17 cellular contexts compared by ENCODE assay signal in the genomic region with DNA sequence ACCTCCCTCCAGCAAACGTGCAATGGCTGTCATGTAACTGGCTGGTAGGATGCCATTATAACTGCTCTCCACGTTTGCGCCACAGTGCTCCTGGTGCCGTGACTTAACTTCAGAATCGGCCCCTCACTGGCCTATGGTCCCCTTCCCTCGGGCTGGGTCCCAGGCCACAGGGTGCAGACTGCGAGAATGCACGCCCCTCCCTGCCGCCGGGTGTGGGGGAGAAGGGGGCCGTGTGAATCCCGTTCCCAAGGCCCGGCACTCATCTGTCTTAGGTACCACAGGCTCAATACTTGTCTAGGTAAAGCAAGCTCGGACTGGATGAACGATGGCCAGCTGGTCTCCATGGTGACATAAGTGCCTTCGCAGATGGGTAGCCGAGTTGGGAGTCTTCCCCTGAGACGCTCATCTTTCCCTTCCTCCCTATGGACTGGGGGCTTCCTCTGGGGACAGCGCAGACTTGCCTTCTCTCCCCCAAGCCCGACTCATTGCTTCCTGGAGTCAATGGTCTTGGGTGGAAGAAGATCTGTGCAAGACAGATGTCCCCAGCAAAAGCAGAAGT.
DNase-seq lines count a peak whose midpoint lies in the region; TF ChIP-seq lines count a peak whose summit lies in the region.
"Had no signal": no experiment of that assay in that cellular context is flagged by ENCODE, and none has a peak within 500 bp of the region (broad histone marks: within the 10 kb centered on the region; RNA-seq: fewer than 3 reads in every experiment).

No MANE protein-coding gene starts in this region.

- H3K4me1 ChIP-seq in parathyroid adenoma = peaks cover 30% of the 10 kb centered on the region
- H3K4me1 ChIP-seq: A549 had no signal

- TF ChIP-seq CTCF in NB4 (IDR thresholded peaks at IDR 0.05; ENCODE audit: low read depth, low read length) (no peak), parathyroid adenoma (IDR thresholded peaks at IDR 0.05) (no peak)

- H3K4me3 ChIP-seq in NB4 (ENCODE audit: low read depth, low read length) (no peak overlapping the region), parathyroid adenoma (ENCODE audit: low read depth, low read length) (no peak overlapping the region)
- H3K4me3 ChIP-seq: A549 had no signal

- DNase-seq in NCI-H2227 (lab: John Stamatoyannopoulos, UW; ENCODE audit: unreplicated experiment) = peak; percentile 5
- no peak for DNase-seq in NCI-H2227 treated with DMSO at 0.1 percent for 48 hours (lab: John Stamatoyannopoulos, UW)
- DNase-seq in NB4 (ENCODE audit: low read depth) = peak; percentile 6
- DNase-seq in NCI-H524 (lab: John Stamatoyannopoulos, UW) = peak; percentile 95 to 98
- no peak for DNase-seq in T-helper 9 cell
- DNase-seq in activated CD4-positive, alpha-beta T cell treated with anti-CD3 and anti-CD28 coated beads, Interleukin-2, amount 50 U/mL, for 48 hours = no peak
- DNase-seq in stimulated activated CD8-positive, alpha-beta memory T cell treated with anti-CD3 and anti-CD28 coated beads, Interleukin-4, amount 100 ng/mL, for 48 hours = no peak
- DNase-seq: COR-L47, GF-D8, KBM-7, NCI-H1930, NCI-H226, NCI-H526 treated with DMSO at 0.1 percent for 48 hours, T-cell, T1000 had no signal

- H3K9ac ChIP-seq in parathyroid adenoma = no peak overlapping the region

- no peaks in the 10 kb centered on the region for H3K36me3 ChIP-seq in parathyroid adenoma (ENCODE audit: control insufficient read depth, insufficient read depth, low read length)

- no peaks in the 10 kb centered on the region for H3K27me3 ChIP-seq in parathyroid adenoma (ENCODE audit: control insufficient read depth, insufficient read depth, low read length)

- H2AFZ ChIP-seq in parathyroid adenoma = no peak overlapping the region

- H3K9me3 ChIP-seq in parathyroid adenoma (ENCODE audit: control insufficient read depth, low read length) = no peaks in the 10 kb centered on the region
- H3K9me3 ChIP-seq: A549 had no signal

- no peak for TF ChIP-seq POLR2A in NB4 (IDR thresholded peaks at IDR 0.05; ENCODE audit: extremely low read depth, insufficient read length)

- no peak overlapping the region for H3K4me2 ChIP-seq in parathyroid adenoma (ENCODE audit: low read length)
- H3K4me2 ChIP-seq: A549 had no signal

- peak overlapping the region; percentile 93 for H3K27ac ChIP-seq in parathyroid adenoma
- H3K27ac ChIP-seq: A549 had no signal

- peaks cover 3% of the 10 kb centered on the region for H3K79me2 ChIP-seq in parathyroid adenoma

Comparison
In these comparisons a context has a peak if more than half of its experiments do, and no peak if none do; other contexts are left out.
1. DNase-seq: peak in NCI-H2227 (single experiment), NB4 (single experiment) and NCI-H524 (2 of 2); none in NCI-H2227 treated with DMSO at 0.1 percent for 48 hours (single experiment), T-helper 9 cell (single experiment), activated CD4-positive, alpha-beta T cell treated with anti-CD3 and anti-CD28 coated beads, Interleukin-2, amount 50 U/mL, for 48 hours (0 of 2) and stimulated activated CD8-positive, alpha-beta memory T cell treated with anti-CD3 and anti-CD28 coated beads, Interleukin-4, amount 100 ng/mL, for 48 hours (single experiment).